Comparison of ENCODE assay signal across 17 cellular contexts in genomic region chr3:15029625-15030024, GRCh38. TPM values are rescaled to one million over a fixed set of nuclear protein-coding genes. Genes with fewer than 3 reads are reported as not detected.
A peak's percentile ranks its signal among the peaks of the same experiment; 100 is the strongest.
DNase-seq lines count a peak whose midpoint lies in the region; ATAC-seq, FAIRE-seq and TF ChIP-seq lines count a peak whose summit lies in the region.
"Had no signal": no experiment of that assay in that cellular context is flagged by ENCODE, and none has a peak within 500 bp of the region (broad histone marks: within the 10 kb centered on the region; RNA-seq: fewer than 3 reads in every experiment).

No MANE protein-coding gene starts in this region.

- no peaks in the 10 kb centered on the region for H3K9me3 Mint-ChIP-seq in activated naive CD4-positive, alpha-beta T cell treated with anti-CD3 and anti-CD28 coated beads, Interleukin-2, amount 50 U/mL, for 24 hours
- H3K9me3 Mint-ChIP-seq in activated naive CD4-positive, alpha-beta T cell treated with anti-CD3 and anti-CD28 coated beads, Interleukin-2, amount 50 U/mL, for 72 hours = no peaks in the 10 kb centered on the region
- no peaks in the 10 kb centered on the region for H3K9me3 Mint-ChIP-seq in stimulated activated effector memory CD8-positive, alpha-beta T cell treated with anti-CD3 and anti-CD28 coated beads, Interleukin-12 subunit alpha, Interleukin-12 subunit beta, amount 100 ng/mL, for 72 hours
- H3K9me3 Mint-ChIP-seq: CD4-positive, alpha-beta memory T cell had no signal

- no peaks in the 10 kb centered on the region for H3K9me1 ChIP-seq in K562 (ENCODE audit: control insufficient read depth, insufficient read depth, low read length)

- H3K36me3 ChIP-seq in K562 (ENCODE audit: control insufficient read depth, insufficient read depth, low read length) = peaks cover 80% of the 10 kb centered on the region
- peaks cover 56 to 100% (median 100%) of the 10 kb centered on the region in 4 donors for H3K36me3 ChIP-seq in stomach
- H3K36me3 ChIP-seq in HepG2 (replicated peaks in 1 of 2; ENCODE audit: control insufficient read depth in 1 of 2, insufficient read depth in 2 of 2, low read length in 2 of 2) = peaks cover 25 to 65% of the 10 kb centered on the region in 2 experiments

- no peak for DNase-seq in activated naive CD4-positive, alpha-beta T cell treated with anti-CD3 and anti-CD28 coated beads, Interleukin-2, amount 50 U/mL, for 72 hours (ENCODE audit: low spot score in 2 of 2)
- DNase-seq in T-helper 17 cell (no peak), K562 (ENCODE audit: extremely low read depth in 1 of 4, low spot score in 3 of 4) (no peak), stomach (no peak), urothelium cell line (ENCODE audit: low spot score) (no peak), HepG2 (ENCODE audit: low spot score) (no peak)
- no peak for DNase-seq in stimulated activated effector memory CD8-positive, alpha-beta T cell treated with anti-CD3 and anti-CD28 coated beads, Interleukin-12 subunit alpha, Interleukin-12 subunit beta, amount 100 ng/mL, for 72 hours (ENCODE audit: low spot score in 2 of 2)
- DNase-seq: BE2C; C1 segment of cervical spinal cord; Calu3; CD4-positive, alpha-beta memory T cell; DMS79 treated with DMSO at 0.1 percent for 48 hours; GF-D8; GOT3; H7 had no signal

- CTCF ChIA-PET in K562 (lab: Yijun Ruan, JAX; ENCODE audit: low intra/inter-chr PET ratio) (no interaction called here), HepG2 (lab: Yijun Ruan, JAX; ENCODE audit: low intra/inter-chr PET ratio, low total read pairs) (no interaction called here)

- H3K27me3 Mint-ChIP-seq in activated naive CD4-positive, alpha-beta T cell treated with anti-CD3 and anti-CD28 coated beads, Interleukin-2, amount 50 U/mL, for 24 hours = no peaks in the 10 kb centered on the region
- H3K27me3 Mint-ChIP-seq in T-helper 17 cell = no peaks in the 10 kb centered on the region
- H3K27me3 Mint-ChIP-seq: CD4-positive, alpha-beta memory T cell had no signal

- H3K79me2 ChIP-seq in K562 (ENCODE audit: control insufficient read depth, insufficient read depth, low read length) (no peaks in the 10 kb centered on the region), HepG2 (ENCODE audit: insufficient read depth, low read length) (no peaks in the 10 kb centered on the region)

- H3K9me3 ChIP-seq in T-helper 17 cell (ENCODE audit: control insufficient read depth, low read length, poor library complexity, severe bottlenecking) = no peaks in the 10 kb centered on the region
- H3K9me3 ChIP-seq in K562 (replicated peaks; ENCODE audit: control insufficient read depth, insufficient read depth, low read depth, low read length) = no peaks in the 10 kb centered on the region
- H3K9me3 ChIP-seq in stomach = no peaks in the 10 kb centered on the region
- H3K9me3 ChIP-seq in HepG2 (ENCODE audit: low read length) = no peaks in the 10 kb centered on the region
- H3K9me3 ChIP-seq: BE2C had no signal

- in situ Hi-C loops in K562 (cut with MboI) (no loop called here), HepG2 (cut with HindIII; ENCODE audit: extremely low pct_ligation_motif_present, low pct_unique_long_range_greater_than_20kb) (no loop called here)

- H3K36me3 Mint-ChIP-seq in activated naive CD4-positive, alpha-beta T cell treated with anti-CD3 and anti-CD28 coated beads, Interleukin-2, amount 50 U/mL, for 24 hours = peaks cover 15% of the 10 kb centered on the region
- no peaks in the 10 kb centered on the region for H3K36me3 Mint-ChIP-seq in activated naive CD4-positive, alpha-beta T cell treated with anti-CD3 and anti-CD28 coated beads, Interleukin-2, amount 50 U/mL, for 72 hours
- peaks cover 10% of the 10 kb centered on the region for H3K36me3 Mint-ChIP-seq in T-helper 17 cell (ENCODE audit: low read depth)
- H3K36me3 Mint-ChIP-seq in stimulated activated effector memory CD8-positive, alpha-beta T cell treated with anti-CD3 and anti-CD28 coated beads, Interleukin-12 subunit alpha, Interleukin-12 subunit beta, amount 100 ng/mL, for 72 hours = peaks cover 100% of the 10 kb centered on the region

- H3K27ac ChIP-seq in K562 (ENCODE audit: extremely low read depth, low read depth, low read length) (no peak overlapping the region), stomach (no peak overlapping the region), HepG2 (ENCODE audit: extremely low read length, insufficient read depth, low read length) (no peak overlapping the region)

- no peak for ATAC-seq in activated naive CD4-positive, alpha-beta T cell treated with anti-CD3 and anti-CD28 coated beads, Interleukin-2, amount 50 U/mL, for 72 hours
- no peak for ATAC-seq in T-helper 17 cell
- no peak for ATAC-seq in K562
- ATAC-seq in stimulated activated effector memory CD8-positive, alpha-beta T cell treated with anti-CD3 and anti-CD28 coated beads, Interleukin-12 subunit alpha, Interleukin-12 subunit beta, amount 100 ng/mL, for 72 hours = no peak
- no peak for ATAC-seq in HepG2
- ATAC-seq: HCT116 had no signal

- H3K4me1 Mint-ChIP-seq in activated naive CD4-positive, alpha-beta T cell treated with anti-CD3 and anti-CD28 coated beads, Interleukin-2, amount 50 U/mL, for 24 hours = no peaks in the 10 kb centered on the region
- H3K4me1 Mint-ChIP-seq in T-helper 17 cell = peaks cover 5% of the 10 kb centered on the region
- no peaks in the 10 kb centered on the region for H3K4me1 Mint-ChIP-seq in stimulated activated effector memory CD8-positive, alpha-beta T cell treated with anti-CD3 and anti-CD28 coated beads, Interleukin-12 subunit alpha, Interleukin-12 subunit beta, amount 100 ng/mL, for 72 hours
- H3K4me1 Mint-ChIP-seq: CD4-positive, alpha-beta memory T cell had no signal

- H3K4me3 ChIP-seq in K562 = no peak overlapping the region
- no peak overlapping the region for H3K4me3 ChIP-seq in stomach
- H3K4me3 ChIP-seq in HepG2 (replicated peaks in 1 of 3; ENCODE audit: insufficient read depth in 1 of 3, low read depth in 2 of 3, low read length in 3 of 3) = no peak overlapping the region

- H3K9ac ChIP-seq in K562 (ENCODE audit: insufficient read depth in 1 of 2, low read depth in 2 of 2, low read length in 2 of 2) = no peak overlapping the region
- H3K9ac ChIP-seq in HepG2 (ENCODE audit: insufficient read depth, low read depth, low read length) = no peak overlapping the region

- BruUV-seq in K562 (replicated peaks; lab: Mats Ljungman, UMichigan) (no TSS peak), HepG2 (replicated peaks; lab: Mats Ljungman, UMichigan) (no TSS peak)

- TF ChIP-seq CTCF in K562 (IDR thresholded peaks at IDR 0.05 in 2 of 3, conservative IDR thresholded peaks at IDR 0.05 in 1 of 3; ENCODE audit: insufficient read depth in 2 of 3, low read depth in 1 of 3, low read length in 3 of 3) = no peak
- TF ChIP-seq CTCF in stomach (IDR thresholded peaks at IDR 0.05) = no peak
- no peak for TF ChIP-seq CTCF in HepG2 (CRISPR knock-in tag; IDR thresholded peaks at IDR 0.05)

- TF ChIP-seq EP300 in K562 (IDR thresholded peaks at IDR 0.05; ENCODE audit: low read length) = no peak
- no peak for TF ChIP-seq EP300 in stomach (IDR thresholded peaks at IDR 0.05)
- TF ChIP-seq EP300 in HepG2 (IDR thresholded peaks at IDR 0.05; ENCODE audit: low read depth in 2 of 2, low read length in 2 of 2) = no peak
- no peak for TF ChIP-seq EP300 in HepG2 (CRISPR knock-in tag; IDR thresholded peaks at IDR 0.05; ENCODE audit: borderline replicate concordance)

- peak overlapping the region; percentile 49 for H3K27ac Mint-ChIP-seq in activated naive CD4-positive, alpha-beta T cell treated with anti-CD3 and anti-CD28 coated beads, Interleukin-2, amount 50 U/mL, for 24 hours
- H3K27ac Mint-ChIP-seq in activated naive CD4-positive, alpha-beta T cell treated with anti-CD3 and anti-CD28 coated beads, Interleukin-2, amount 50 U/mL, for 72 hours = peak overlapping the region in 1 of 2 donors; percentile 5
- H3K27ac Mint-ChIP-seq in T-helper 17 cell = peak overlapping the region; percentile 62
- H3K27ac Mint-ChIP-seq in stimulated activated effector memory CD8-positive, alpha-beta T cell treated with anti-CD3 and anti-CD28 coated beads, Interleukin-12 subunit alpha, Interleukin-12 subunit beta, amount 100 ng/mL, for 72 hours = peak overlapping the region; percentile 9

- H3K27me3 ChIP-seq in K562 (ENCODE audit: control insufficient read depth in 2 of 2, insufficient read depth in 2 of 2, low read length in 2 of 2) = no peaks in the 10 kb centered on the region
- no peaks in the 10 kb centered on the region for H3K27me3 ChIP-seq in stomach
- no peaks in the 10 kb centered on the region for H3K27me3 ChIP-seq in HepG2 (ENCODE audit: control insufficient read depth in 1 of 2, insufficient read depth in 2 of 2, low read length in 2 of 2)
- H3K27me3 ChIP-seq: BE2C had no signal

- H3K4me1 ChIP-seq in K562 (replicated peaks in 1 of 2; ENCODE audit: control insufficient read depth in 2 of 2, insufficient read depth in 2 of 2, low read length in 2 of 2) (no peaks in the 10 kb centered on the region), stomach (no peaks in the 10 kb centered on the region), HepG2 (ENCODE audit: insufficient read depth, low read length) (no peaks in the 10 kb centered on the region)
- H3K4me1 ChIP-seq: BE2C had no signal

- FAIRE-seq in K562 (lab: Jason Lieb, UNC) = no peak
- no peak for FAIRE-seq in urothelium cell line (lab: Jason Lieb, UNC)
- no peak for FAIRE-seq in HepG2 (lab: Jason Lieb, UNC)

- no peak for TF ChIP-seq RAD21 in K562 (CRISPR knock-in tag; conservative IDR thresholded peaks at IDR 0.05 in 1 of 2, IDR thresholded peaks at IDR 0.05 in 1 of 2)
- TF ChIP-seq RAD21 in HepG2 (CRISPR knock-in tag; IDR thresholded peaks at IDR 0.05) = no peak

- POLR2A ChIA-PET in K562 (lab: Yijun Ruan, JAX) = interaction anchor here (0.7 to 1.9 kb wide), 4 partner anchors 9 to 379 kb away, joined by 3 to 4 read pairs (median 4); partner anchors contain the start of gene NR2C2
- POLR2A ChIA-PET in HepG2 (lab: Yijun Ruan, JAX) = no interaction called here

- peaks cover 6% of the 10 kb centered on the region; the same call in 1 of the 2 replicates for H4K20me1 ChIP-seq in K562 (replicated peaks; ENCODE audit: control insufficient read depth, insufficient read depth, low read length)
- H4K20me1 ChIP-seq in HepG2 (ENCODE audit: insufficient read depth, low read length) = no peaks in the 10 kb centered on the region

- H3K4me2 ChIP-seq in K562 (ENCODE audit: insufficient read depth, low read length) (no peak overlapping the region), HepG2 (ENCODE audit: low read depth, low read length) (no peak overlapping the region)

- H3K4me3 Mint-ChIP-seq in activated naive CD4-positive, alpha-beta T cell treated with anti-CD3 and anti-CD28 coated beads, Interleukin-2, amount 50 U/mL, for 24 hours = no peak overlapping the region
- H3K4me3 Mint-ChIP-seq in T-helper 17 cell = no peak overlapping the region
- H3K4me3 Mint-ChIP-seq in stimulated activated effector memory CD8-positive, alpha-beta T cell treated with anti-CD3 and anti-CD28 coated beads, Interleukin-12 subunit alpha, Interleukin-12 subunit beta, amount 100 ng/mL, for 72 hours = no peak overlapping the region
- H3K4me3 Mint-ChIP-seq: CD4-positive, alpha-beta memory T cell had no signal

- intact Hi-C loops in K562 (cut with micrococcal nuclease) = no loop called here
- intact Hi-C loops in stomach (cut with DNase I; ENCODE audit: low total_unique reads) = no loop called here
- intact Hi-C loops in HepG2 (cut with micrococcal nuclease; ENCODE audit: unreplicated experiment) = no loop called here

- TF ChIP-seq POLR2A in K562 (conservative IDR thresholded peaks at IDR 0.05) (no peak), stomach (IDR thresholded peaks at IDR 0.05) (no peak), HepG2 (IDR thresholded peaks at IDR 0.05; ENCODE audit: insufficient read depth in 1 of 2, low read depth in 2 of 2, low read length in 2 of 2) (no peak)

- H2AFZ ChIP-seq in K562 (ENCODE audit: low read depth, low read length) = no peak overlapping the region
- no peak overlapping the region for H2AFZ ChIP-seq in HepG2 (ENCODE audit: low read length)

RNA-seq across cellular contexts. Expression of gene MRPS25, which starts 35.5 kb away (rescaled TPM):
- total RNA-seq in activated naive CD4-positive, alpha-beta T cell treated with anti-CD3 and anti-CD28 coated beads, Interleukin-2, amount 50 U/mL, for 72 hours = 10 to 100 TPM; 47.2 to 78.9 TPM
- 10 to 100 TPM; 47.4 to 50.5 TPM for total RNA-seq in T-helper 17 cell
- 136 and 184 TPM in 2 replicates for total RNA-seq in K562 (2011; cell fraction: chromatin; rRNA removed; ENCODE audit: low replicate concordance)
- total RNA-seq in K562 (2011; cell fraction: nucleolus; rRNA removed) = 111 and 116 TPM in 2 replicates
- total RNA-seq in K562 (2011; cell fraction: nucleoplasm; rRNA removed) = 128 and 170 TPM in 2 replicates
- total RNA-seq in K562 (2014; rRNA removed) = 78.2 and 98.6 TPM in 2 replicates
- total RNA-seq in K562 (2014; rRNA removed; fragmentation: Illumina TruSeq; extraction: Trizol) = 75.1 and 77.8 TPM in 2 replicates
- total RNA-seq in K562 (2015; rRNA removed; fragmentation: Illumina TruSeq; extraction: Trizol) = 75.2 and 90.2 TPM in 2 replicates
- total RNA-seq in K562 (2021) = 129 and 132 TPM in 2 replicates
- 72.6 and 105 TPM in 2 replicates for polyA plus RNA-seq in K562 (2011; rRNA removed)
- polyA plus RNA-seq in K562 (2011; cell fraction: cytosol; rRNA removed) = 49.2 and 74.6 TPM in 2 replicates
- polyA plus RNA-seq in K562 (2011; cell fraction: nucleus; rRNA removed) = 124 and 217 TPM in 2 replicates
- 78.2 and 99.3 TPM in 2 replicates for polyA plus RNA-seq in K562 (2012)
- 86.8 and 110 TPM in 2 replicates for polyA plus RNA-seq in K562 (2014; fragmentation: Illumina TruSeq; extraction: Trizol)
- 10 to 100 TPM; 34.3 to 65.1 TPM for polyA plus RNA-seq in K562 (2014; fragmentation: Nextera tagmentation; extraction: Ambion mirVana)
- polyA plus RNA-seq in K562 (2014; rRNA removed) = 125 and 144 TPM in 2 replicates
- 43.5 and 47.9 TPM in 2 replicates for polyA minus RNA-seq in K562 (2011; rRNA and poly(A)+ RNA removed)
- polyA minus RNA-seq in K562 (2011; cell fraction: cytosol; rRNA and poly(A)+ RNA removed) = 30.4 and 48.6 TPM in 2 replicates
- 77.3 and 89.3 TPM in 2 replicates for polyA minus RNA-seq in K562 (2011; cell fraction: nucleus; rRNA and poly(A)+ RNA removed)
- 100 to 1,000 TPM in 1 of 5 donors, 10 to 100 TPM in 4; 13.9 to 126 (median 24.9) TPM for total RNA-seq in stomach
- polyA plus RNA-seq in stomach = 10 to 100 TPM; 17.7 to 51.9 (median 38.3) TPM
- total RNA-seq in HepG2 (2016; rRNA removed; fragmentation: Illumina TruSeq; extraction: Trizol) = 69.2 and 74.3 TPM in 2 replicates
- 14.2 and 14.8 TPM in 2 replicates for total RNA-seq in HepG2 (2016; cell fraction: cytosol; rRNA removed; fragmentation: Illumina TruSeq; extraction: Trizol; ENCODE audit: low read depth)
- 70.2 and 72.6 TPM in 2 replicates for total RNA-seq in HepG2 (2016; cell fraction: insoluble cytoplasmic fraction; rRNA removed; fragmentation: Illumina TruSeq; extraction: Trizol)
- 27.9 and 28.9 TPM in 2 replicates for total RNA-seq in HepG2 (2016; cell fraction: membrane; rRNA removed; fragmentation: Illumina TruSeq; extraction: Trizol)
- total RNA-seq in HepG2 (2016; cell fraction: nucleus; rRNA removed; fragmentation: Illumina TruSeq; extraction: Trizol) = 64.0 TPM in 2 replicates
- 54.7 and 60.1 TPM in 2 replicates for polyA plus RNA-seq in HepG2 (2011; rRNA removed)
- polyA plus RNA-seq in HepG2 (2011; cell fraction: cytosol; rRNA removed) = 28.6 and 33.5 TPM in 2 replicates
- 148 and 153 TPM in 2 replicates for polyA plus RNA-seq in HepG2 (2011; cell fraction: nucleus; rRNA removed)
- 41.3 and 42.1 TPM in 2 replicates for polyA plus RNA-seq in HepG2 (2012)
- polyA plus RNA-seq in HepG2 (2016; cell fraction: cytosol; fragmentation: Illumina TruSeq; extraction: Trizol; ENCODE audit: low read depth) = 23.2 and 27.5 TPM in 2 replicates
- polyA plus RNA-seq in HepG2 (2016; cell fraction: insoluble cytoplasmic fraction; fragmentation: Illumina TruSeq; extraction: Trizol; ENCODE audit: low read depth) = 79.2 and 82.6 TPM in 2 replicates
- 27.1 and 31.5 TPM in 2 replicates for polyA plus RNA-seq in HepG2 (2016; cell fraction: membrane; fragmentation: Illumina TruSeq; extraction: Trizol; ENCODE audit: low read depth)
- polyA plus RNA-seq in HepG2 (2016; cell fraction: nucleus; fragmentation: Illumina TruSeq; extraction: Trizol; ENCODE audit: insufficient read depth, low read depth) = 204 and 214 TPM in 2 replicates
- polyA minus RNA-seq in HepG2 (2011; rRNA and poly(A)+ RNA removed; ENCODE audit: low replicate concordance) = 20.9 and 34.4 TPM in 2 replicates
- polyA minus RNA-seq in HepG2 (2011; cell fraction: cytosol; rRNA and poly(A)+ RNA removed) = 12.5 and 15.0 TPM in 2 replicates
- polyA minus RNA-seq in HepG2 (2011; cell fraction: nucleus; rRNA and poly(A)+ RNA removed) = 53.0 and 61.3 TPM in 2 replicates
